ENCODE assay signal across 21 cellular contexts in the genomic region with DNA sequence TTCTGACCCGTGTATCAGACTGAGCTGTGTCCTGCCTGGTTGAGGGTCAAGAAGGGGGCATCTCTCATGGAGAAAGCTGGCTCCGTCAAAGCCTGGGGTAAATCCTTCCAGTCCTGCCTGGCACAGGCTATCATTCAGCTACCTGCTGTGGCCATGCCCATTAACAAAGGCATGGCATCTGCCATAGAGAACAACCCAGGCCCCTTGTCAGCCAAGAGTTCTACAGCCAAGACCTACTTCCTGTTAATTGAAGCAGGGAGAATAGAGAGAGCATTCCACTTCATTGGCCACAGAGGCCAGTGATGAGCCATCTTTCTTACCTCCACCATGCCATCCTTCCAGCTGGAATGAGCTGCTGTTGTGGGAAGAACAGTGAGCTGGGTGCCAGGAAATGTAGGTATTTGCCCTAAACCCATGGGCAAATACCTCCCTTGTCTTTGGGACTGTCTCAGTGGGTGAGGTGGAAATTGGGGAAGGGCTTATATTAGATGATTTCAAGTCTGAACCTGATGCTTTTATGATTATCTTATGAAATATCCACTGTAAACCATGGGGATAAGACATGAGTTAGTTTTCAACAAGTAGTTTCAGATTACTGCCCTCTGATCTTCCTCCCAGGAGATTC. TPM values are rescaled to one million over a fixed set of nuclear protein-coding genes. Genes with fewer than 3 reads are reported as not detected.
DNase-seq lines count a peak whose midpoint lies in the region; ATAC-seq, FAIRE-seq and TF ChIP-seq lines count a peak whose summit lies in the region.
"Had no signal": no experiment of that assay in that cellular context is flagged by ENCODE, and none has a peak within 500 bp of the region (broad histone marks: within the 10 kb centered on the region; RNA-seq: fewer than 3 reads in every experiment).

No MANE protein-coding gene starts in this region.

- H3K9me3 ChIP-seq in cardiac muscle cell (ENCODE audit: low read depth) (no peaks in the 10 kb centered on the region), sigmoid colon (no peaks in the 10 kb centered on the region)
- H3K9me3 ChIP-seq: ovary had no signal

- peak overlapping the region; percentile 39 for H3K27ac ChIP-seq in cardiac muscle cell
- H3K27ac ChIP-seq in sigmoid colon, result no peak overlapping the region
- H3K27ac ChIP-seq: ovary, right atrium auricular region, SJCRH30 had no signal

- no peak for FAIRE-seq in GM19239 (lab: Jason Lieb, UNC)
- FAIRE-seq: HepG2 had no signal

- TF ChIP-seq POLR2A in sigmoid colon (IDR thresholded peaks at IDR 0.05), result no peak

- ATAC-seq in Right ventricle myocardium inferior, result no peak
- ATAC-seq: CD8-positive, alpha-beta T cell; HepG2; natural killer cell; Panc1 had no signal

- no peaks in the 10 kb centered on the region for H3K27me3 ChIP-seq in cardiac muscle cell
- no peaks in the 10 kb centered on the region for H3K27me3 ChIP-seq in sigmoid colon
- H3K27me3 ChIP-seq: ovary, right atrium auricular region, SJCRH30 had no signal

- H3K4me1 ChIP-seq in cardiac muscle cell (ENCODE audit: low read depth), result no peaks in the 10 kb centered on the region
- peaks cover 0 to 17% (median 13%) of the 10 kb centered on the region in 4 donors for H3K4me1 ChIP-seq in sigmoid colon
- H3K4me1 ChIP-seq: SJCRH30 had no signal

- H3K4me3 ChIP-seq in cardiac muscle cell (no peak overlapping the region), sigmoid colon (no peak overlapping the region)
- H3K4me3 ChIP-seq: ovary, right atrium auricular region, SJCRH30 had no signal

- DNase-seq in cardiac muscle cell (ENCODE audit: low read depth in 1 of 2, low spot score in 1 of 2) (no peak), Right ventricle myocardium inferior (ENCODE audit: missing footprints) (no peak), NCI-H446 (lab: John Stamatoyannopoulos, UW) (peak; percentile 77 to 89), cerebellar nuclear complex (lab: John Stamatoyannopoulos, UW) (peak; percentile 55 to 60), sigmoid colon (peak; percentile 48), glomerular visceral epithelial cell (ENCODE audit: extremely low spot score) (no peak), SW 1271 (lab: John Stamatoyannopoulos, UW) (no peak), GM19239 (ENCODE audit: insufficient read length, low spot score) (no peak)
- DNase-seq: activated CD4-positive, alpha-beta T cell treated with anti-CD3 and anti-CD28 coated beads, Interleukin-2, amount 10 ng/mL, durations not matched to agents 24 days and 14 days; CD8-positive, alpha-beta T cell; cortex of kidney; head of caudate nucleus; natural killer cell; NCI-H1092 treated with DMSO at 0.1 percent for 48 hours; NCI-H2081 treated with DMSO at 0.1 percent for 48 hours; NK-92 treated with Interleukin-12 subunit alpha and Interleukin-12 subunit beta, amount 100 ng/mL, for 24 hours; ovary; SJCRH30 had no signal

- no peak for TF ChIP-seq CTCF in cardiac muscle cell (IDR thresholded peaks at IDR 0.05; ENCODE audit: low read depth, low read length)
- no peak for TF ChIP-seq CTCF in sigmoid colon (IDR thresholded peaks at IDR 0.05)

- H3K36me3 ChIP-seq in cardiac muscle cell (peaks cover 37% of the 10 kb centered on the region), sigmoid colon (peaks cover 9 to 47% (median 32%) of the 10 kb centered on the region in 4 donors)
- H3K36me3 ChIP-seq: ovary had no signal

- intact Hi-C loops in Right ventricle myocardium inferior (cut with DNase I), result loop anchor here (5.0 kb wide), 1 partner anchor 180 kb away; no protein-coding TSS in a partner anchor
- intact Hi-C loops in sigmoid colon (cut with DNase I), result loop anchor here (5.0 kb wide), 1 partner anchor 160 kb away; no protein-coding TSS in a partner anchor

- no peak for TF ChIP-seq EP300 in sigmoid colon (IDR thresholded peaks at IDR 0.05)

- 87 to 89% methylated on average over 2 of the region's 2 CpGs for WGBS in sigmoid colon, 2 donors

RNA-seq across cellular contexts. Expression of gene KCNQ4, which starts 11.3 kb away (rescaled TPM):
- 1.3 and 3.7 TPM in 2 replicates for total RNA-seq in cardiac muscle cell
- polyA plus RNA-seq in cardiac muscle cell, result 0.13 and 1.0 TPM in 2 replicates
- total RNA-seq in Right ventricle myocardium inferior, result 2.8 TPM
- 10 to 100 TPM in 1 of 4 donors, 1 to 10 TPM in 3; 4.8 to 10.8 (median 8.7) TPM for total RNA-seq in sigmoid colon
- 1 to 10 TPM in 1 of 3 donors, under 1 TPM in 1, not detected in 1; 0.60 to 2.6 TPM for polyA plus RNA-seq in sigmoid colon

Comparison
In these comparisons a context has a peak if more than half of its experiments do, and no peak if none do; other contexts are left out.
1. DNase-seq: peak in NCI-H446 (2 of 2), cerebellar nuclear complex (2 of 2) and sigmoid colon (single experiment); none in cardiac muscle cell (0 of 2), Right ventricle myocardium inferior (single experiment), glomerular visceral epithelial cell (single experiment), SW 1271 (0 of 2) and GM19239 (single experiment).